ENCODE assay signal across 20 cellular contexts in genomic region chr9:97847474-97848236, GRCh38. TPM values are rescaled to one million over a fixed set of nuclear protein-coding genes. Genes with fewer than 3 reads are reported as not detected.
DNase-seq lines count a peak whose midpoint lies in the region; ATAC-seq and TF ChIP-seq lines count a peak whose summit lies in the region.
"Had no signal": no experiment of that assay in that cellular context is flagged by ENCODE, and none has a peak within 500 bp of the region (broad histone marks: within the 10 kb centered on the region; RNA-seq: fewer than 3 reads in every experiment).

No MANE protein-coding gene starts in this region.

- peaks cover 7% of the 10 kb centered on the region for H3K4me1 Mint-ChIP-seq in endodermal cell
- peaks cover 11 to 32% (median 25%) of the 10 kb centered on the region in 4 donors for H3K4me1 Mint-ChIP-seq in naive thymus-derived CD8-positive, alpha-beta T cell

- POLR2A ChIA-PET in SK-N-SH (lab: Yijun Ruan, JAX): no interaction called here
- POLR2A ChIA-PET in IMR-90 (lab: Charles Lee; ENCODE audit: unreplicated experiment): no interaction called here
- POLR2A ChIA-PET in naive thymus-derived CD8-positive, alpha-beta T cell (lab: Charles Lee): interaction anchor here (0.6 kb wide), 1 partner anchor 221 kb away, joined by 5 read pairs; no protein-coding TSS in a partner anchor

- peak overlapping the region; percentile 38 for H3K4me3 Mint-ChIP-seq in endodermal cell
- peak overlapping the region in 9 of 10 donors; percentile 24 to 78 (median 49) for H3K4me3 Mint-ChIP-seq in naive thymus-derived CD8-positive, alpha-beta T cell

- H3K79me1 ChIP-seq in IMR-90 (ENCODE audit: low read depth in 1 of 2, low read length in 2 of 2): no peaks in the 10 kb centered on the region

- no peaks in the 10 kb centered on the region; a peak in 1 of 4 replicates for H3K4me1 ChIP-seq in SK-N-SH (ENCODE audit: control insufficient read depth in 1 of 2, insufficient read depth in 2 of 2, low read depth in 1 of 2, low read length in 1 of 2)
- H3K4me1 ChIP-seq in IMR-90 (ENCODE audit: control insufficient read depth, insufficient read depth, low read length): peaks cover 4% of the 10 kb centered on the region; the same call in 1 of the 2 replicates
- H3K4me1 ChIP-seq in endodermal cell (ENCODE audit: control insufficient read depth, insufficient read depth, low read length): no peaks in the 10 kb centered on the region
- H3K4me1 ChIP-seq in effector memory CD4-positive, alpha-beta T cell (ENCODE audit: control insufficient read depth, insufficient read depth, low read length, poor library complexity, severe bottlenecking): peaks cover 25% of the 10 kb centered on the region

- no peak for TF ChIP-seq EP300 in SK-N-SH (IDR thresholded peaks at IDR 0.05; ENCODE audit: borderline replicate concordance in 1 of 2, low read depth in 1 of 2, low read length in 1 of 2)

- no peak for TF ChIP-seq POLR2A in IMR-90 (IDR thresholded peaks at IDR 0.05; ENCODE audit: low read depth, low read length)

- no peak overlapping the region for H2AFZ ChIP-seq in SK-N-SH (ENCODE audit: low read depth)
- peak overlapping the region; percentile 61 for H2AFZ ChIP-seq in IMR-90 (replicated peaks; ENCODE audit: low read length, poor library complexity)

- no peak overlapping the region for H4K91ac ChIP-seq in IMR-90 (ENCODE audit: insufficient read depth, low read depth, low read length)

- 31% methylated on average over 20 of the region's 31 CpGs for WGBS in SK-N-SH (ENCODE audit: low lambda C conversion rate)
- 10% methylated on average over 7 of the region's 31 CpGs; no CpG with 5 or more reads in 1 of the 2 experiments for WGBS in IMR-90 (ENCODE audit: extremely low coverage in 2 of 2, insufficient read length in 1 of 2), 2 experiments
- 17 to 23% methylated on average over 14 to 31 of the region's 31 CpGs for WGBS in endodermal cell (ENCODE audit: insufficient coverage in 1 of 2, insufficient read length in 1 of 2), 2 experiments

- in situ Hi-C loops in IMR-90 (cut with MboI; ENCODE audit: low sequenced_read_pairs): no loop called here

- H4K8ac ChIP-seq in IMR-90 (ENCODE audit: low read depth in 2 of 2, low read length in 2 of 2): no peak overlapping the region

- TF ChIP-seq CTCF in SK-N-SH (IDR thresholded peaks at IDR 0.05) (no peak), IMR-90 (conservative IDR thresholded peaks at IDR 0.05; ENCODE audit: low read depth, low read length) (no peak), endodermal cell (conservative IDR thresholded peaks at IDR 0.05) (no peak)

- no peaks in the 10 kb centered on the region for H3K9me2 ChIP-seq in SK-N-SH

- no peak overlapping the region for H3K18ac ChIP-seq in IMR-90 (ENCODE audit: low read depth, low read length)

- no peaks in the 10 kb centered on the region for H3K79me2 ChIP-seq in SK-N-SH (ENCODE audit: insufficient read depth)

- peaks cover 61% of the 10 kb centered on the region for H3K27me3 ChIP-seq in SK-N-SH (ENCODE audit: insufficient read depth)
- peaks cover 71% of the 10 kb centered on the region for H3K27me3 ChIP-seq in IMR-90 (ENCODE audit: control insufficient read depth, insufficient read depth, low read length)
- peaks cover 92% of the 10 kb centered on the region for H3K27me3 ChIP-seq in endodermal cell (ENCODE audit: control insufficient read depth, insufficient read depth, low read length, poor library complexity, severe bottlenecking)
- H3K27me3 ChIP-seq in effector memory CD4-positive, alpha-beta T cell (replicated peaks; ENCODE audit: control insufficient read depth, insufficient read depth, low read length, poor library complexity, severe bottlenecking): peaks cover 60% of the 10 kb centered on the region
- H3K27me3 ChIP-seq: vagina had no signal

- no peaks in the 10 kb centered on the region for H3K36me3 Mint-ChIP-seq in endodermal cell (ENCODE audit: low read depth)
- H3K36me3 Mint-ChIP-seq in naive thymus-derived CD8-positive, alpha-beta T cell: peaks cover 2 to 16% (median 7%) of the 10 kb centered on the region in 3 donors

- H3K23ac ChIP-seq in IMR-90 (ENCODE audit: low read depth, low read length): 0 out of 2 replicates have a peak overlapping the region, but pooled peaks have one; percentile 27

- no peak overlapping the region for H2BK20ac ChIP-seq in IMR-90 (ENCODE audit: low read depth, low read length)

- H3K9ac ChIP-seq in SK-N-SH (no peak overlapping the region), IMR-90 (ENCODE audit: low read depth, low read length) (no peak overlapping the region), endodermal cell (ENCODE audit: extremely low read depth, low read length, poor library complexity, severe bottlenecking) (no peak overlapping the region)
- H3K9ac ChIP-seq: KMS-11 had no signal

- BruUV-seq in IMR-90 (replicated peaks; lab: Mats Ljungman, UMichigan): no TSS peak

- no peak overlapping the region for H2AK5ac ChIP-seq in IMR-90 (ENCODE audit: low read depth, low read length)

- no peak overlapping the region for H3K27ac Mint-ChIP-seq in endodermal cell
- no peak overlapping the region for H3K27ac Mint-ChIP-seq in naive thymus-derived CD8-positive, alpha-beta T cell
- H3K27ac Mint-ChIP-seq: effector memory CD8-positive, alpha-beta T cell; stimulated activated naive CD8-positive, alpha-beta T cell treated with anti-CD3 and anti-CD28 coated beads, Interleukin-15, amount 100 ng/mL, for 72 hours had no signal

- TF ChIP-seq RAD21 in SK-N-SH (IDR thresholded peaks at IDR 0.05; ENCODE audit: low read length) (no peak), IMR-90 (IDR thresholded peaks at IDR 0.05; ENCODE audit: low read length) (no peak)

- DNase-seq in SK-N-SH (no peak), IMR-90 (no peak), endodermal cell (peak; percentile 68), epidermal melanocyte (ENCODE audit: insufficient read length, low spot score) (no peak)
- no peak for DNase-seq in naive thymus-derived CD8-positive, alpha-beta T cell
- DNase-seq in effector memory CD4-positive, alpha-beta T cell: no peak
- DNase-seq: activated CD4-positive, alpha-beta T cell treated with anti-CD3 and anti-CD28 coated beads for 4 hours; activated naive CD4-positive, alpha-beta T cell treated with anti-CD3 and anti-CD28 coated beads, Interleukin-2, amount 50 U/mL, for 16 hours; central memory CD4-positive, alpha-beta T cell; effector memory CD8-positive, alpha-beta T cell; NCI-H1092; stimulated activated naive CD8-positive, alpha-beta T cell treated with anti-CD3 and anti-CD28 coated beads, Interleukin-15, amount 100 ng/mL, for 72 hours; T-helper 9 cell had no signal

- no peak overlapping the region for H4K5ac ChIP-seq in IMR-90 (ENCODE audit: low read depth, low read length)

- no peak overlapping the region for H2BK5ac ChIP-seq in IMR-90 (ENCODE audit: low read depth, low read length, poor library complexity, severe bottlenecking)

- no peak overlapping the region for H3K14ac ChIP-seq in IMR-90 (replicated peaks; ENCODE audit: low read depth, low read length)

- H3K36me3 ChIP-seq in SK-N-SH (replicated peaks in 1 of 2; ENCODE audit: control insufficient read depth in 1 of 2, insufficient read depth in 2 of 2, low read length in 1 of 2) (no peaks in the 10 kb centered on the region), IMR-90 (ENCODE audit: control insufficient read depth, insufficient read depth, low read length) (no peaks in the 10 kb centered on the region), endodermal cell (ENCODE audit: control insufficient read depth, insufficient read depth, low read length) (no peaks in the 10 kb centered on the region)
- H3K36me3 ChIP-seq in effector memory CD4-positive, alpha-beta T cell (ENCODE audit: control insufficient read depth, insufficient read depth, low read length): no peaks in the 10 kb centered on the region
- H3K36me3 ChIP-seq: vagina had no signal

- no peaks in the 10 kb centered on the region; the same call in 1 of the 2 replicates for H3K9me1 ChIP-seq in IMR-90 (ENCODE audit: insufficient read depth, low read length)

- H3K4ac ChIP-seq in IMR-90 (ENCODE audit: low read depth, low read length): no peak overlapping the region

- H3K4me3 ChIP-seq in SK-N-SH (ENCODE audit: low read depth in 2 of 2, low read length in 1 of 2) (no peak overlapping the region), IMR-90 (ENCODE audit: insufficient read depth, low read depth, low read length) (no peak overlapping the region), endodermal cell (ENCODE audit: low read length) (peak overlapping the region; percentile 60)
- no peak overlapping the region for H3K4me3 ChIP-seq in effector memory CD4-positive, alpha-beta T cell (ENCODE audit: insufficient read depth, low read depth, low read length, poor library complexity, severe bottlenecking)
- H3K4me3 ChIP-seq: A549 had no signal

- H2AK9ac ChIP-seq in IMR-90 (replicated peaks; ENCODE audit: low read depth, low read length, poor library complexity): no peak overlapping the region

- dilution Hi-C loops in IMR-90 (cut with HindIII; ENCODE audit: low sequenced_read_pairs, unreplicated experiment): no loop called here

- H4K20me1 ChIP-seq in SK-N-SH (ENCODE audit: insufficient read depth): no peaks in the 10 kb centered on the region
- H4K20me1 ChIP-seq in IMR-90 (ENCODE audit: insufficient read depth, low read length): peaks cover 3% of the 10 kb centered on the region; the same call in 1 of the 2 replicates

- no peak overlapping the region for H3K4me2 ChIP-seq in SK-N-SH
- no peak overlapping the region for H3K4me2 ChIP-seq in IMR-90 (ENCODE audit: low read depth, low read length)
- H3K4me2 ChIP-seq: A549, KMS-11 had no signal

- no peaks in the 10 kb centered on the region for H3K9me3 Mint-ChIP-seq in endodermal cell
- H3K9me3 Mint-ChIP-seq in naive thymus-derived CD8-positive, alpha-beta T cell: peaks cover 0 to 13% (median 0%) of the 10 kb centered on the region in 9 donors
- H3K9me3 Mint-ChIP-seq: effector memory CD8-positive, alpha-beta T cell; stimulated activated naive CD8-positive, alpha-beta T cell treated with anti-CD3 and anti-CD28 coated beads, Interleukin-15, amount 100 ng/mL, for 72 hours had no signal

- CTCF ChIA-PET in SK-N-SH (lab: Yijun Ruan, JAX) (interaction anchor here (0.6 to 2.0 kb wide), 3 partner anchors 17 to 53 kb away, joined by 3 to 6 read pairs (median 3); no protein-coding TSS in a partner anchor), IMR-90 (lab: Yijun Ruan, JAX) (interaction anchor here (0.5 to 0.6 kb wide), 2 partner anchors 69 to 81 kb away, joined by 3 read pairs; no protein-coding TSS in a partner anchor)

- peaks cover 2% of the 10 kb centered on the region for H3F3A ChIP-seq in SK-N-SH (replicated peaks; ENCODE audit: insufficient read depth)

- H3K9me3 ChIP-seq in SK-N-SH (no peaks in the 10 kb centered on the region), IMR-90 (ENCODE audit: control insufficient read depth, insufficient read depth, low read length) (peaks cover 17% of the 10 kb centered on the region), endodermal cell (ENCODE audit: control insufficient read depth, low read length) (no peaks in the 10 kb centered on the region)
- H3K9me3 ChIP-seq in effector memory CD4-positive, alpha-beta T cell (ENCODE audit: control insufficient read depth, low read length): no peaks in the 10 kb centered on the region
- H3K9me3 ChIP-seq: A549, vagina had no signal

- H3K27me3 Mint-ChIP-seq in endodermal cell (ENCODE audit: insufficient read depth): peaks cover 94% of the 10 kb centered on the region
- peaks cover 46 to 85% (median 68%) of the 10 kb centered on the region in 5 donors for H3K27me3 Mint-ChIP-seq in naive thymus-derived CD8-positive, alpha-beta T cell

- intact Hi-C loops in IMR-90 (cut with micrococcal nuclease): no loop called here

- H3K56ac ChIP-seq in IMR-90 (ENCODE audit: extremely low read depth, insufficient read depth, low read length): no peak overlapping the region

- H2BK15ac ChIP-seq in IMR-90 (ENCODE audit: low read depth, low read length): no peak overlapping the region

- H2BK120ac ChIP-seq in IMR-90 (ENCODE audit: low read depth, low read length): no peak overlapping the region

- H3K27ac ChIP-seq in SK-N-SH (ENCODE audit: low read depth in 2 of 2, low read length in 1 of 2) (no peak overlapping the region), IMR-90 (ENCODE audit: insufficient read depth, low read length) (no peak overlapping the region), endodermal cell (ENCODE audit: low read depth, low read length) (no peak overlapping the region)
- no peak overlapping the region for H3K27ac ChIP-seq in effector memory CD4-positive, alpha-beta T cell (ENCODE audit: insufficient read depth, low read length, poor library complexity, severe bottlenecking)
- H3K27ac ChIP-seq: A549, KMS-11, vagina had no signal

- ATAC-seq in SK-N-SH treated with all-trans-retinoic acid at 6 μM for 48 hours (0 out of 3 replicates have a peak, but pooled peaks have one; percentile 19), IMR-90 (ENCODE audit: low read depth) (no peak), HG03097 (IDR thresholded peaks at IDR 0.05; ENCODE audit: low FRiP score, unreplicated experiment) (no peak)
- no peak for ATAC-seq in naive thymus-derived CD8-positive, alpha-beta T cell
- ATAC-seq: effector memory CD8-positive, alpha-beta T cell; stimulated activated naive CD8-positive, alpha-beta T cell treated with anti-CD3 and anti-CD28 coated beads, Interleukin-15, amount 100 ng/mL, for 72 hours had no signal

RNA-seq across cellular contexts. Expression of gene FOXE1, which starts 5.4 kb away (rescaled TPM):
- polyA plus RNA-seq in SK-N-SH (2012; rRNA removed) (0.03 and 0.08 TPM in 2 replicates), IMR-90 (2012; rRNA removed) (0.22 TPM in 2 replicates)
- 0.04 TPM in 2 replicates for polyA plus RNA-seq in SK-N-SH (2012; cell fraction: cytosol; rRNA removed)
- 0.01 TPM in 2 replicates for polyA plus RNA-seq in SK-N-SH (2012; cell fraction: nucleus; rRNA removed)
- total RNA-seq in IMR-90 (2012; rRNA removed) (under 0.01 and 0.28 TPM in 2 replicates), endodermal cell (not detected)
- polyA plus RNA-seq in IMR-90 (2012; cell fraction: cytosol; rRNA removed): 0.14 and 0.36 TPM in 2 replicates
- 0.52 and 0.65 TPM in 2 replicates for polyA plus RNA-seq in IMR-90 (2012; cell fraction: nucleus; rRNA removed; ENCODE audit: low replicate concordance)
- not detected for polyA plus RNA-seq in endodermal cell (2013, experiment 1 of 2)
- polyA plus RNA-seq in endodermal cell (2013, experiment 2 of 2): 0.21 TPM
- total RNA-seq in naive thymus-derived CD8-positive, alpha-beta T cell: not detected
- not detected for polyA plus RNA-seq in naive thymus-derived CD8-positive, alpha-beta T cell
- total RNA-seq: liver, myocyte had no signal
- polyA plus RNA-seq: liver had no signal
